Comparison of ENCODE assay signal across 2 cellular contexts in genomic region chr1:91714867-91715381, GRCh38.
TF ChIP-seq lines count a peak whose summit lies in the region.

No MANE protein-coding gene starts in this region.

TF ChIP-seq in GM23338, 12 proteins besides CTCF, POLR2A, EP300 and RAD21 (continued from another document):
- no peak for TF ChIP-seq REST (IDR thresholded peaks at IDR 0.05; ENCODE audit: unreplicated experiment)

TF ChIP-seq in K562, 482 proteins besides CTCF, POLR2A, EP300 and RAD21 (continued from another document):
- TF ChIP-seq ZNF639 (CRISPR knock-in tag; conservative IDR thresholded peaks at IDR 0.05 in 1 of 2, IDR thresholded peaks at IDR 0.05 in 1 of 2) = 0 out of 4 replicates have a peak, but pooled peaks of 1 of the 2 experiments have one; percentile 39
- no peak for TF ChIP-seq SREBF2 (CRISPR knock-in tag; IDR thresholded peaks at IDR 0.05)
- 0 out of 2 replicates have a peak, but pooled peaks have one; percentile 31 for TF ChIP-seq MXI1 (IDR thresholded peaks at IDR 0.05; ENCODE audit: low read depth, low read length)
- TF ChIP-seq CGGBP1 (CRISPR knock-in tag; IDR thresholded peaks at IDR 0.05) = no peak
- TF ChIP-seq ATF7 (IDR thresholded peaks at IDR 0.05) = peak; percentile 18; the same call in 1 of the 2 replicates
- TF ChIP-seq NR2C2 (CRISPR knock-in tag; IDR thresholded peaks at IDR 0.05) = no peak
- peak; percentile 9; the same call in 1 of the 2 replicates for TF ChIP-seq NR2C2 (tag; IDR thresholded peaks at IDR 0.05)
- TF ChIP-seq ARID1B (IDR thresholded peaks at IDR 0.05) = peak; percentile 83
- TF ChIP-seq POLR3G (IDR thresholded peaks at IDR 0.05; ENCODE audit: extremely low read depth, insufficient read length, insufficient replicate concordance) = no peak
- TF ChIP-seq SMARCA5 (IDR thresholded peaks at IDR 0.05) = 0 out of 2 replicates have a peak, but pooled peaks have one; percentile 2
- peak; percentile 75; the same call in 1 of the 2 replicates for TF ChIP-seq ZNF644 (tag; IDR thresholded peaks at IDR 0.05; ENCODE audit: low read depth)
- TF ChIP-seq HMBOX1 (IDR thresholded peaks at IDR 0.05) = peak; percentile 27; the same call in 1 of the 2 replicates
- peak; percentile 13 for TF ChIP-seq MEIS2 (IDR thresholded peaks at IDR 0.05; ENCODE audit: partially characterized antibody)
- no peak for TF ChIP-seq CHAMP1 (IDR thresholded peaks at IDR 0.05)
- TF ChIP-seq ZNF57 (CRISPR knock-in tag; IDR thresholded peaks at IDR 0.05) = no peak
- no peak for TF ChIP-seq ID3 (CRISPR knock-in tag; IDR thresholded peaks at IDR 0.05)
- TF ChIP-seq ID3 (tag; IDR thresholded peaks at IDR 0.05) = no peak
- TF ChIP-seq TEAD4 (IDR thresholded peaks at IDR 0.05; ENCODE audit: low read length) = peak; percentile 60
- TF ChIP-seq TEAD4 (CRISPR knock-in tag; IDR thresholded peaks at IDR 0.05; ENCODE audit: borderline replicate concordance) = no peak
- 0 out of 2 replicates have a peak, but pooled peaks have one; percentile 18 for TF ChIP-seq ZNF766 (CRISPR knock-in tag; conservative IDR thresholded peaks at IDR 0.05)
- peak; percentile 55; the same call in 1 of the 2 replicates for TF ChIP-seq SMARCA4 (IDR thresholded peaks at IDR 0.05)
- TF ChIP-seq ADNP (tag; IDR thresholded peaks at IDR 0.05) = peak; percentile 49; the same call in 1 of the 2 replicates
- peak; percentile 46; the same call in 1 of the 2 replicates for TF ChIP-seq NCOR1 (IDR thresholded peaks at IDR 0.05)
- TF ChIP-seq FOXK2 (conservative IDR thresholded peaks at IDR 0.05 in 1 of 2, IDR thresholded peaks at IDR 0.05 in 1 of 2; ENCODE audit: low read depth in 2 of 2) = peak in 1 of 2 experiments; percentile 64; a peak in 1 of 4 replicates
- peak; percentile 46; the same call in 1 of the 2 replicates for TF ChIP-seq MYC (IDR thresholded peaks at IDR 0.05; ENCODE audit: low read depth, low read length)
- TF ChIP-seq MYC (CRISPR knock-in tag; IDR thresholded peaks at IDR 0.05; ENCODE audit: borderline replicate concordance, low read depth) = no peak
- TF ChIP-seq CBFA2T2 (conservative IDR thresholded peaks at IDR 0.05) = peak; percentile 61
- peak; percentile 55; the same call in 1 of the 2 replicates for TF ChIP-seq DPF2 (IDR thresholded peaks at IDR 0.05)
- no peak; the same call in 1 of the 2 replicates for TF ChIP-seq JUND (IDR thresholded peaks at IDR 0.05; ENCODE audit: borderline replicate concordance, low read depth, low read length)
- peak; percentile 64; the same call in 1 of the 3 replicates for TF ChIP-seq JUND (tag; IDR thresholded peaks at IDR 0.05; ENCODE audit: borderline replicate concordance, low read depth, low read length)
- TF ChIP-seq ARHGAP35 (IDR thresholded peaks at IDR 0.05; ENCODE audit: partially characterized antibody) = no peak
- peak; percentile 56 for TF ChIP-seq L3MBTL2 (IDR thresholded peaks at IDR 0.05)
- 0 out of 2 replicates have a peak, but pooled peaks have one; percentile 8 for TF ChIP-seq PYGO2 (tag; IDR thresholded peaks at IDR 0.05)
- TF ChIP-seq E2F5 (CRISPR knock-in tag; IDR thresholded peaks at IDR 0.05) = 0 out of 2 replicates have a peak, but pooled peaks have one; percentile 42
- TF ChIP-seq CEBPB (tag; IDR thresholded peaks at IDR 0.05) = no peak
- 0 out of 2 replicates have a peak, but pooled peaks have one; percentile 0 for TF ChIP-seq CREM (IDR thresholded peaks at IDR 0.05; ENCODE audit: low read depth)
- 0 out of 2 replicates have a peak, but pooled peaks have one; percentile 34 for TF ChIP-seq DMBX1 (CRISPR knock-in tag; IDR thresholded peaks at IDR 0.05; ENCODE audit: borderline replicate concordance)
- 0 out of 2 replicates have a peak, but pooled peaks have one; percentile 51 for TF ChIP-seq GATAD2A (IDR thresholded peaks at IDR 0.05)
- peak in 1 of 2 experiments; percentile 53; a peak in 1 of 4 replicates for TF ChIP-seq RCOR1 (IDR thresholded peaks at IDR 0.05; ENCODE audit: borderline replicate concordance in 1 of 2, low read depth in 2 of 2, low read length in 2 of 2)
- peak; percentile 43 for TF ChIP-seq CCNT2 (IDR thresholded peaks at IDR 0.05; ENCODE audit: borderline replicate concordance, extremely low read depth, insufficient read length, low read depth, low read length)
- 0 out of 2 replicates have a peak, but pooled peaks have one; percentile 35 for TF ChIP-seq MEF2D (tag; conservative IDR thresholded peaks at IDR 0.05; ENCODE audit: low read depth)
- TF ChIP-seq CBFA2T3 (IDR thresholded peaks at IDR 0.05) = peak; percentile 79
- TF ChIP-seq MNT (conservative IDR thresholded peaks at IDR 0.05) = peak; percentile 55 to 80; a peak in 3 of 4 replicates
- peak; percentile 73 for TF ChIP-seq ZNF592 (IDR thresholded peaks at IDR 0.05)
- no peak for TF ChIP-seq ZEB2 (IDR thresholded peaks at IDR 0.05)
- TF ChIP-seq TAL1 (IDR thresholded peaks at IDR 0.05) = peak; percentile 71
- TF ChIP-seq CTBP1 (IDR thresholded peaks at IDR 0.05; ENCODE audit: borderline replicate concordance) = peak; percentile 49; the same call in 1 of the 2 replicates
- TF ChIP-seq SMAD4 (CRISPR knock-in tag; conservative IDR thresholded peaks at IDR 0.05) = 0 out of 2 replicates have a peak, but pooled peaks have one; percentile 9
